In the genomic region with DNA sequence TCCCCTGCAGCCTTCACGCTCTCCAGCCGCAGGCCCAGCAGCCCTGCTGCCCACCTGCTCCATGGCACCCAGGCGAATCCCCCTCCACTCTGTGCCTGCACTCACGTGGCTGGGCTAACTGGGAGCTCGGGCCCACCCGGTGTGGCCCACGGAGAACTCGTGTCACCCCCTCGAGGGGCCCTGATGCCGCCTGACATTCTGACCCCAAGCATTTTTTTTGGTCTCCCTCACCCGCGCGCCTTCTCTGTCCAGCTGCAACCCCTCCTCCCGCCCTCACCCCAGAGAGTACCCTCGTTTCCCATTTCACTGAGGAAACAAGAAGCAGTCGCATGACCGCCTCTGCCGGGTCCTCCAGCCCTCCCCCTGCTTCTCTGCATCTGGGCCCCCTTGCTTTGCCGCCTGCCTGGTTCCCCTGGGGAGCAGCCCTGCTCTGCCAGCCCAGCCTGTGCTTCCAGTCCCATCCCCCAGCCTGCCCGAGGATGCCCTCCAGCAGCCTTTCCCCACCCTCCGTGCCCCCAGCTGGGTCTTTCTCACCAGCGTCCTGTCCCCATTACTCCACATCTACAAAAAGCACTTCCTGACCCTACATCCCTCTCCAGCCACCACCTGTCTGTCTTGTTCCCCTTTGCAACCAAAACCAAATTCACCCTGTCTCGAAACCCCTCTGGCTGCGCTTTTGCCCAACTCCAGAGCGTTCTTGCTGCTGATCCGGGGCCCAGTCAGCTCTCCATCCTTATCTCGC, we compare ENCODE assay signal across 15 cellular contexts.
DNase-seq lines count a peak whose midpoint lies in the region; ATAC-seq, FAIRE-seq and TF ChIP-seq lines count a peak whose summit lies in the region.
"Had no signal": no experiment of that assay in that cellular context is flagged by ENCODE, and none has a peak within 500 bp of the region (broad histone marks: within the 10 kb centered on the region; RNA-seq: fewer than 3 reads in every experiment).

No MANE protein-coding gene starts in this region.

- H3K36me3 Mint-ChIP-seq in activated naive CD4-positive, alpha-beta T cell treated with anti-CD3 and anti-CD28 coated beads, Interleukin-2, amount 50 U/mL, for 24 hours: peaks cover 17% of the 10 kb centered on the region
- H3K36me3 Mint-ChIP-seq in T-helper 17 cell (ENCODE audit: low read depth): peaks cover 4% of the 10 kb centered on the region
- peaks cover 25 to 47% of the 10 kb centered on the region in 2 donors for H3K36me3 Mint-ChIP-seq in stimulated activated naive B cell treated with anti-CD40 and anti-IgM and Interleukin-4, amounts not matched to agents 10 μg/mL and 1 μg/mL and 100 μg/mL, for 72 hours
- H3K36me3 Mint-ChIP-seq in type B pancreatic cell: peaks cover 19% of the 10 kb centered on the region

- no peak for FAIRE-seq in kidney (lab: Jason Lieb, UNC)
- FAIRE-seq: K562 had no signal

- H3K36me3 ChIP-seq in kidney (ENCODE audit: control insufficient read depth in 1 of 2, insufficient read depth in 2 of 2, low read length in 2 of 2): peaks cover 0 to 3% of the 10 kb centered on the region in 2 donors

- H3K9ac ChIP-seq in kidney (ENCODE audit: low read length in 2 of 2): no peak overlapping the region

- TF ChIP-seq CTCF in kidney (IDR thresholded peaks at IDR 0.05; ENCODE audit: borderline replicate concordance, extremely low read depth, insufficient read depth) (no peak), type B pancreatic cell (conservative IDR thresholded peaks at IDR 0.05) (no peak)

- no peaks in the 10 kb centered on the region for H3K27me3 Mint-ChIP-seq in activated naive CD4-positive, alpha-beta T cell treated with anti-CD3 and anti-CD28 coated beads, Interleukin-2, amount 50 U/mL, for 24 hours
- no peaks in the 10 kb centered on the region for H3K27me3 Mint-ChIP-seq in T-helper 17 cell
- no peaks in the 10 kb centered on the region for H3K27me3 Mint-ChIP-seq in stimulated activated naive B cell treated with anti-CD40 and anti-IgM and Interleukin-4, amounts not matched to agents 10 μg/mL and 1 μg/mL and 100 μg/mL, for 72 hours
- H3K27me3 Mint-ChIP-seq in type B pancreatic cell: no peaks in the 10 kb centered on the region

- DNase-seq in activated naive CD4-positive, alpha-beta T cell treated with Interleukin-2 at 50 U/mL for 16 hours: no peak
- DNase-seq in T-helper 17 cell (peak in 1 of 3 donors; percentile 7), kidney (peak; percentile 57), type B pancreatic cell (ENCODE audit: extremely low spot score, unreplicated experiment) (no peak), SW 1271 (lab: John Stamatoyannopoulos, UW) (no peak)
- no peak for DNase-seq in stimulated activated naive B cell treated with anti-CD40 and anti-IgM and Interleukin-4, amounts not matched to agents 10 μg/mL and 1 μg/mL and 100 μg/mL, for 72 hours
- DNase-seq in stimulated activated naive CD4-positive, alpha-beta T cell (lab: John Stamatoyannopoulos, UW): no peak
- DNase-seq: NCI-H187; NCI-H748 treated with DMSO at 0.1 percent for 48 hours; stimulated activated CD4-positive, alpha-beta T cell treated with anti-CD3 and anti-CD28 coated beads, Interleukin-12 subunit alpha, Interleukin-12 subunit beta, amount 100 ng/mL, for 4 hours; WERI-Rb-1 had no signal

- intact Hi-C loops in kidney (cut with DNase I): no loop called here

- H3K9me3 ChIP-seq in T-helper 17 cell (ENCODE audit: control insufficient read depth, low read length, poor library complexity, severe bottlenecking) (no peaks in the 10 kb centered on the region), kidney (ENCODE audit: control insufficient read depth in 1 of 2, low read length in 2 of 2) (no peaks in the 10 kb centered on the region)
- H3K9me3 ChIP-seq: vagina had no signal

- no peak overlapping the region for H3K27ac ChIP-seq in kidney (ENCODE audit: low read depth in 2 of 2, low read length in 2 of 2)
- H3K27ac ChIP-seq: vagina, WERI-Rb-1 had no signal

- H3K9me3 Mint-ChIP-seq in activated naive CD4-positive, alpha-beta T cell treated with anti-CD3 and anti-CD28 coated beads, Interleukin-2, amount 50 U/mL, for 24 hours: no peaks in the 10 kb centered on the region
- no peaks in the 10 kb centered on the region for H3K9me3 Mint-ChIP-seq in stimulated activated naive B cell treated with anti-CD40 and anti-IgM and Interleukin-4, amounts not matched to agents 10 μg/mL and 1 μg/mL and 100 μg/mL, for 72 hours
- H3K9me3 Mint-ChIP-seq in type B pancreatic cell: no peaks in the 10 kb centered on the region

- H3K4me1 ChIP-seq in kidney (ENCODE audit: control insufficient read depth in 1 of 2, insufficient read depth in 1 of 2, low read depth in 1 of 2, low read length in 2 of 2): no peaks in the 10 kb centered on the region
- H3K4me1 ChIP-seq: vagina had no signal

- peaks cover 49% of the 10 kb centered on the region for H3K4me1 Mint-ChIP-seq in activated naive CD4-positive, alpha-beta T cell treated with anti-CD3 and anti-CD28 coated beads, Interleukin-2, amount 50 U/mL, for 24 hours
- H3K4me1 Mint-ChIP-seq in T-helper 17 cell (peaks cover 31% of the 10 kb centered on the region), type B pancreatic cell (ENCODE audit: unreplicated experiment) (peaks cover 15% of the 10 kb centered on the region)
- peaks cover 30 to 36% of the 10 kb centered on the region in 2 donors for H3K4me1 Mint-ChIP-seq in stimulated activated naive B cell treated with anti-CD40 and anti-IgM and Interleukin-4, amounts not matched to agents 10 μg/mL and 1 μg/mL and 100 μg/mL, for 72 hours

- H3K4me3 ChIP-seq in kidney (ENCODE audit: low read length in 2 of 2): no peak overlapping the region
- H3K4me3 ChIP-seq: K562, vagina had no signal

- no peak overlapping the region for H3K4me3 Mint-ChIP-seq in activated naive CD4-positive, alpha-beta T cell treated with anti-CD3 and anti-CD28 coated beads, Interleukin-2, amount 50 U/mL, for 24 hours
- no peak overlapping the region for H3K4me3 Mint-ChIP-seq in T-helper 17 cell
- H3K4me3 Mint-ChIP-seq in stimulated activated naive B cell treated with anti-CD40 and anti-IgM and Interleukin-4, amounts not matched to agents 10 μg/mL and 1 μg/mL and 100 μg/mL, for 72 hours: peak overlapping the region; percentile 26 to 36
- no peak overlapping the region for H3K4me3 Mint-ChIP-seq in type B pancreatic cell

- ATAC-seq in T-helper 17 cell: no peak
- peak; percentile 38 to 39 for ATAC-seq in stimulated activated naive B cell treated with anti-CD40 and anti-IgM and Interleukin-4, amounts not matched to agents 10 μg/mL and 1 μg/mL and 100 μg/mL, for 72 hours (replicated peaks)
- ATAC-seq: K562, left lobe of liver had no signal

- peak overlapping the region; percentile 91 for H3K27ac Mint-ChIP-seq in activated naive CD4-positive, alpha-beta T cell treated with anti-CD3 and anti-CD28 coated beads, Interleukin-2, amount 50 U/mL, for 24 hours
- peak overlapping the region; percentile 14 for H3K27ac Mint-ChIP-seq in T-helper 17 cell
- H3K27ac Mint-ChIP-seq in stimulated activated naive B cell treated with anti-CD40 and anti-IgM and Interleukin-4, amounts not matched to agents 10 μg/mL and 1 μg/mL and 100 μg/mL, for 72 hours: peak overlapping the region; percentile 91
- H3K27ac Mint-ChIP-seq in type B pancreatic cell: no peak overlapping the region

Comparison
In these comparisons a context has a peak if more than half of its experiments do, and no peak if none do; other contexts are left out.
1. H3K4me3 Mint-ChIP-seq: peak in stimulated activated naive B cell treated with anti-CD40 and anti-IgM and Interleukin-4, amounts not matched to agents 10 μg/mL and 1 μg/mL and 100 μg/mL, for 72 hours (2 of 2); none in activated naive CD4-positive, alpha-beta T cell treated with anti-CD3 and anti-CD28 coated beads, Interleukin-2, amount 50 U/mL, for 24 hours (single experiment), T-helper 17 cell (single experiment) and type B pancreatic cell (single experiment).